8 cellular contexts compared by ENCODE assay signal in genomic region chr1:39026051-39026946, GRCh38. TPM values are rescaled to one million over a fixed set of nuclear protein-coding genes. Genes with fewer than 3 reads are reported as not detected.
DNase-seq lines count a peak whose midpoint lies in the region; ATAC-seq and TF ChIP-seq lines count a peak whose summit lies in the region.

TSS of gene NDUFS5 (plus strand) at chr1:39026350. CDS start at chr1:39028725, 2,375 bp downstream.

- intact Hi-C loops in esophagus muscularis mucosa (cut with DNase I), result loop anchor here (5.0 kb wide), 1 partner anchor 34 kb away; the partner anchor contains the start of gene AKIRIN1

- under 1% methylated on average over 39 of the region's 51 CpGs for WGBS in esophagus muscularis mucosa

- TF ChIP-seq CTCF in Peyer's patch (IDR thresholded peaks at IDR 0.05), result no peak
- TF ChIP-seq CTCF in esophagus muscularis mucosa (IDR thresholded peaks at IDR 0.05), result no peak

- H3K27ac ChIP-seq in Peyer's patch (peak within 1 kb of the TSS; percentile 78 to 96 (median 87)), esophagus muscularis mucosa (replicated peaks in 1 of 4) (peak within 1 kb of the TSS; percentile 89 to 98 (median 96)), muscle layer of duodenum (ENCODE audit: low read length) (peak within 1 kb of the TSS; percentile 100)

- H3K9me3 ChIP-seq in Peyer's patch, result no peaks in the 10 kb centered on the region
- H3K9me3 ChIP-seq in esophagus muscularis mucosa, result no peaks in the 10 kb centered on the region
- H3K9me3 ChIP-seq in muscle layer of duodenum (ENCODE audit: control insufficient read depth in 1 of 2, low read length in 2 of 2), result no peaks in the 10 kb centered on the region

- H3K36me3 ChIP-seq in Peyer's patch, result peaks cover 0 to 26% (median 0%) of the 10 kb centered on the region in 3 donors
- H3K36me3 ChIP-seq in esophagus muscularis mucosa, result peaks cover 12 to 33% (median 30%) of the 10 kb centered on the region in 4 donors
- peaks cover 10 to 23% of the 10 kb centered on the region in 2 donors for H3K36me3 ChIP-seq in muscle layer of duodenum (ENCODE audit: control insufficient read depth in 1 of 2, insufficient read depth in 2 of 2, low read length in 2 of 2)

- DNase-seq in DMS114 treated with DMSO at 0.1 percent for 48 hours (lab: John Stamatoyannopoulos, UW; ENCODE audit: unreplicated experiment) (peak; percentile 92), KG1 (lab: John Stamatoyannopoulos, UW) (peak; percentile 81), Peyer's patch (peak; percentile 86 to 96 (median 92)), esophagus muscularis mucosa (ENCODE audit: extremely low spot score) (peak; percentile 97)
- peak; percentile 87 to 90 for DNase-seq in activated T-cell treated with anti-CD3 and anti-CD28 coated beads, Interleukin-2, amount 50 U/mL, for 48 hours
- peak; percentile 69 for DNase-seq in stimulated activated CD8-positive, alpha-beta memory T cell treated with anti-CD3 and anti-CD28 coated beads, Interleukin-7, amount 100 ng/mL, for 24 hours (ENCODE audit: low read depth)

- peak; percentile 64 for ATAC-seq in GM21717 (IDR thresholded peaks at IDR 0.05; ENCODE audit: unreplicated experiment)

- H3K4me1 ChIP-seq in Peyer's patch (peaks cover 0 to 11% (median 5%) of the 10 kb centered on the region in 4 donors), esophagus muscularis mucosa (peaks cover 23 to 46% (median 32%) of the 10 kb centered on the region in 4 donors), muscle layer of duodenum (ENCODE audit: control insufficient read depth in 1 of 2, insufficient read depth in 2 of 2, low read length in 2 of 2) (peaks cover 0 to 16% of the 10 kb centered on the region in 2 donors)

- peak within 1 kb of the TSS; percentile 51 to 70 (median 68) for H3K4me3 ChIP-seq in Peyer's patch
- peak within 1 kb of the TSS; percentile 72 to 87 (median 79) for H3K4me3 ChIP-seq in esophagus muscularis mucosa
- H3K4me3 ChIP-seq in muscle layer of duodenum (ENCODE audit: low read depth in 1 of 2, low read length in 2 of 2), result peak within 1 kb of the TSS; percentile 81 to 96

- no peaks in the 10 kb centered on the region for H3K27me3 ChIP-seq in Peyer's patch
- H3K27me3 ChIP-seq in esophagus muscularis mucosa, result no peaks in the 10 kb centered on the region
- H3K27me3 ChIP-seq in muscle layer of duodenum (ENCODE audit: low read depth, low read length), result no peaks in the 10 kb centered on the region

- no peak for TF ChIP-seq EP300 in esophagus muscularis mucosa (IDR thresholded peaks at IDR 0.05)

- peak; percentile 73 to 90 for TF ChIP-seq POLR2A in Peyer's patch (IDR thresholded peaks at IDR 0.05)
- TF ChIP-seq POLR2A in esophagus muscularis mucosa (IDR thresholded peaks at IDR 0.05; ENCODE audit: low read depth), result peak; percentile 94

RNA-seq across cellular contexts. Expression of gene NDUFS5, which starts in this region (rescaled TPM):
- 100 to 1,000 TPM; 192 to 562 (median 213) TPM for total RNA-seq in Peyer's patch
- 100 to 1,000 TPM; 274 to 655 (median 373) TPM for total RNA-seq in esophagus muscularis mucosa

Comparison
In these comparisons a context has a peak if more than half of its experiments do, and no peak if none do; other contexts are left out.
1. Peak in every context shown above with its lines: DNase-seq, ATAC-seq, H3K4me3 ChIP-seq and H3K27ac ChIP-seq.